9 cellular contexts compared by ENCODE assay signal in genomic region chr10:93745411-93746065, GRCh38. TPM values are rescaled to one million over a fixed set of nuclear protein-coding genes. Genes with fewer than 3 reads are reported as not detected.
DNase-seq lines count a peak whose midpoint lies in the region; TF ChIP-seq lines count a peak whose summit lies in the region.
"Had no signal": no experiment of that assay in that cellular context is flagged by ENCODE, and none has a peak within 500 bp of the region (broad histone marks: within the 10 kb centered on the region; RNA-seq: fewer than 3 reads in every experiment).

No MANE protein-coding gene starts in this region.

- TF ChIP-seq POLR2A in thyroid gland (IDR thresholded peaks at IDR 0.05) = no peak

- no peak overlapping the region for H3K27ac ChIP-seq in thyroid gland

- no peaks in the 10 kb centered on the region for H3K4me1 Mint-ChIP-seq in progenitor cell of endocrine pancreas (ENCODE audit: low read depth)

- WGBS in thyroid gland, 2 donors = 52 to 53% methylated on average over 9 of the region's 9 CpGs

- TF ChIP-seq CTCF in progenitor cell of endocrine pancreas (IDR thresholded peaks at IDR 0.05; ENCODE audit: unreplicated experiment) (peak; percentile 44), thyroid gland (IDR thresholded peaks at IDR 0.05) (no peak)

- no peaks in the 10 kb centered on the region for H3K27me3 ChIP-seq in thyroid gland

- peak; percentile 5 to 9 for DNase-seq in NCI-H2081 (lab: John Stamatoyannopoulos, UW)
- DNase-seq in NCI-H2081 treated with DMSO at 0.1 percent for 48 hours (lab: John Stamatoyannopoulos, UW) = no peak
- peak; percentile 48 for DNase-seq in NCI-H146 treated with DMSO at 0.1 percent for 48 hours (lab: John Stamatoyannopoulos, UW; ENCODE audit: unreplicated experiment)
- DNase-seq in ecto neural progenitor cell (ENCODE audit: low spot score) = peak; percentile 69
- no peak for DNase-seq in progenitor cell of endocrine pancreas (ENCODE audit: low spot score, unreplicated experiment)
- DNase-seq in thyroid gland = no peak
- no peak for DNase-seq in NCI-H524 treated with DMSO at 0.1 percent for 48 hours (lab: John Stamatoyannopoulos, UW)
- DNase-seq in occipital lobe (lab: John Stamatoyannopoulos, UW) = no peak
- DNase-seq: activated CD4-positive, CD25-positive, alpha-beta regulatory T cell treated with anti-CD3 and anti-CD28 coated beads, Interleukin-2, amount 50 U/mL, for 72 hours had no signal

- peaks cover 3% of the 10 kb centered on the region for H3K27me3 Mint-ChIP-seq in progenitor cell of endocrine pancreas

- H3K4me1 ChIP-seq in thyroid gland = no peaks in the 10 kb centered on the region

- H3K36me3 Mint-ChIP-seq in progenitor cell of endocrine pancreas (ENCODE audit: insufficient read depth) = no peaks in the 10 kb centered on the region

- no peaks in the 10 kb centered on the region for H3K9me3 Mint-ChIP-seq in progenitor cell of endocrine pancreas (ENCODE audit: low read depth)

- H3K4me3 Mint-ChIP-seq in progenitor cell of endocrine pancreas (ENCODE audit: low read depth) = no peak overlapping the region

- no peak overlapping the region for H3K4me3 ChIP-seq in thyroid gland (replicated peaks in 1 of 3)

- H3K9me3 ChIP-seq in thyroid gland = no peaks in the 10 kb centered on the region

- H3K27ac Mint-ChIP-seq in progenitor cell of endocrine pancreas = peak overlapping the region; percentile 69

- no peaks in the 10 kb centered on the region for H3K36me3 ChIP-seq in thyroid gland

- intact Hi-C loops in thyroid gland (cut with DNase I) = no loop called here

RNA-seq across cellular contexts. Expression of gene LGI1, which starts 12.2 kb away (rescaled TPM):
- total RNA-seq in progenitor cell of endocrine pancreas = not detected in 2 replicates
- not detected for total RNA-seq in thyroid gland
- total RNA-seq in occipital lobe = 66.1 TPM

RNA-seq across cellular contexts. Expression of gene FRA10AC1, which starts 43.1 kb away (rescaled TPM):
- total RNA-seq in progenitor cell of endocrine pancreas (21.9 and 22.1 TPM in 2 replicates), thyroid gland (100 to 1,000 TPM in 1 of 4 donors, 10 to 100 TPM in 3; 18.6 to 293 (median 27.8) TPM), occipital lobe (36.3 TPM)

Comparison
In these comparisons a context has a peak if more than half of its experiments do, and no peak if none do; other contexts are left out.
1. DNase-seq: peak in NCI-H2081 (2 of 2), NCI-H146 treated with DMSO at 0.1 percent for 48 hours (single experiment) and ecto neural progenitor cell (single experiment); none in NCI-H2081 treated with DMSO at 0.1 percent for 48 hours (single experiment), progenitor cell of endocrine pancreas (single experiment), thyroid gland (0 of 2), NCI-H524 treated with DMSO at 0.1 percent for 48 hours (single experiment) and occipital lobe (single experiment).
2. RNA of gene LGI1, which starts 12.2 kb away (total RNA-seq): 66.1 TPM in occipital lobe (single experiment); not detected in progenitor cell of endocrine pancreas and not detected in thyroid gland; every median in the first group is over 10 times any median in the second.